ENCODE assay signal across 15 cellular contexts in genomic region chr1:225572422-225572821, GRCh38.
A peak's percentile ranks its signal among the peaks of the same experiment; 100 is the strongest.
DNase-seq lines count a peak whose midpoint lies in the region; ATAC-seq and TF ChIP-seq lines count a peak whose summit lies in the region.
"Had no signal": no experiment of that assay in that cellular context is flagged by ENCODE, and none has a peak within 500 bp of the region (broad histone marks: within the 10 kb centered on the region; RNA-seq: fewer than 3 reads in every experiment).

No MANE protein-coding gene starts in this region.

- H3K9me3 ChIP-seq in cardiac muscle cell (ENCODE audit: low read depth) = no peaks in the 10 kb centered on the region
- no peaks in the 10 kb centered on the region for H3K9me3 ChIP-seq in right atrium auricular region
- no peaks in the 10 kb centered on the region for H3K9me3 ChIP-seq in upper lobe of right lung
- H3K9me3 ChIP-seq: BLaER1, colonic mucosa, thyroid gland had no signal

- no peak overlapping the region for H3K27ac ChIP-seq in cardiac muscle cell
- no peak overlapping the region for H3K27ac ChIP-seq in right atrium auricular region
- H3K27ac ChIP-seq in upper lobe of right lung = no peak overlapping the region
- H3K27ac ChIP-seq: BLaER1, colonic mucosa, thyroid gland had no signal

- H3K4me1 ChIP-seq in cardiac muscle cell (ENCODE audit: low read depth) = peaks cover 28% of the 10 kb centered on the region
- H3K4me1 ChIP-seq in right atrium auricular region = peaks cover 0 to 26% of the 10 kb centered on the region in 2 donors
- H3K4me1 ChIP-seq in upper lobe of right lung = no peaks in the 10 kb centered on the region
- H3K4me1 ChIP-seq: colonic mucosa, thyroid gland had no signal

- ATAC-seq in upper lobe of right lung = no peak
- no peak for ATAC-seq in GM18511 (IDR thresholded peaks at IDR 0.05; ENCODE audit: unreplicated experiment)

- peak; percentile 31 for TF ChIP-seq CTCF in cardiac muscle cell (IDR thresholded peaks at IDR 0.05; ENCODE audit: low read depth, low read length)
- peak in 1 of 2 donors; percentile 40 for TF ChIP-seq CTCF in right atrium auricular region (IDR thresholded peaks at IDR 0.05)
- TF ChIP-seq CTCF in WI38 (IDR thresholded peaks at IDR 0.05; ENCODE audit: low read depth, low read length) = peak; percentile 18; the same call in 1 of the 2 replicates
- TF ChIP-seq CTCF in foreskin fibroblast (IDR thresholded peaks at IDR 0.05; ENCODE audit: low read depth, low read length) = peak; percentile 24
- TF ChIP-seq CTCF in upper lobe of right lung (IDR thresholded peaks at IDR 0.05) = peak; percentile 7

- intact Hi-C loops in upper lobe of right lung (cut with DNase I) = no loop called here

- no peak overlapping the region for H3K4me3 ChIP-seq in cardiac muscle cell
- no peak overlapping the region for H3K4me3 ChIP-seq in right atrium auricular region
- no peak overlapping the region for H3K4me3 ChIP-seq in WI38 (ENCODE audit: low read depth, low read length)
- no peak overlapping the region for H3K4me3 ChIP-seq in foreskin fibroblast (ENCODE audit: low read depth in 1 of 2, low read length in 2 of 2)
- H3K4me3 ChIP-seq in upper lobe of right lung = no peak overlapping the region
- H3K4me3 ChIP-seq: BLaER1, colonic mucosa, thyroid gland had no signal

- DNase-seq in cardiac muscle cell (ENCODE audit: low read depth in 1 of 2, low spot score in 1 of 2) (peak in 1 of 2 donors; percentile 60), right atrium auricular region (ENCODE audit: low spot score) (no peak), foreskin fibroblast (peak; percentile 32 to 58), upper lobe of right lung (no peak), NCI-H446 treated with DMSO at 0.1 percent for 48 hours (lab: John Stamatoyannopoulos, UW) (no peak)
- no peak for DNase-seq in activated T-cell treated with anti-CD3 and anti-CD28 coated beads, Interleukin-2, amount 50 U/mL, for 1 hour
- DNase-seq: activated CD4-positive, alpha-beta T cell treated with anti-CD3 and anti-CD28 coated beads for 48 hours; colonic mucosa; head of caudate nucleus; mesendoderm; NCI-H1417 treated with DMSO at 0.1 percent for 48 hours; thyroid gland had no signal

- H3K27me3 ChIP-seq in cardiac muscle cell (no peaks in the 10 kb centered on the region), right atrium auricular region (no peaks in the 10 kb centered on the region), upper lobe of right lung (no peaks in the 10 kb centered on the region)
- H3K27me3 ChIP-seq: BLaER1, colonic mucosa, thyroid gland had no signal

- no peaks in the 10 kb centered on the region for H3K36me3 ChIP-seq in cardiac muscle cell
- H3K36me3 ChIP-seq in right atrium auricular region = no peaks in the 10 kb centered on the region
- H3K36me3 ChIP-seq in upper lobe of right lung = no peaks in the 10 kb centered on the region
- H3K36me3 ChIP-seq: colonic mucosa, thyroid gland had no signal

Comparison
In these comparisons a context has a peak if more than half of its experiments do, and no peak if none do; other contexts are left out.
1. DNase-seq: peak in foreskin fibroblast (2 of 2); none in right atrium auricular region (single experiment), upper lobe of right lung (single experiment), NCI-H446 treated with DMSO at 0.1 percent for 48 hours (single experiment) and activated T-cell treated with anti-CD3 and anti-CD28 coated beads, Interleukin-2, amount 50 U/mL, for 1 hour (single experiment).